In the genomic region with DNA sequence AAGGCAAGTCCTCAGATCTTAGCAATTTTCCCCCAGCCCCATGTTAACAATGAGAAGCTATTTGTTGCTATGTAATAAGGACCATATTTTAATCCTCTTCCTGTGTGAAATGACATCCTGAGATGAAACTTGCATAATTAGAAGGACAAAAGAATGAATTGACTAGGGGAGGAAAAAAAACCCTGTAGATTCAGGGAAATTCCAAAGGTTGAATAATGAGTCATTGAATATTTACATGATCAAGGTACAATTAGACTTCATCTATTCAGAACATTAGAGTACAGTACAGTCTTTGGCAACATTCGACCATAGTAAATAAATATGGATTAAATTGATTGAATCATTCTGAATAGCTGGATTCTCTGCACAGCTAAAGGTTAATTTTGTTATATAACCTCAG, we compare ENCODE assay signal across 20 cellular contexts. TPM values are rescaled to one million over a fixed set of nuclear protein-coding genes. Genes with fewer than 3 reads are reported as not detected.
DNase-seq lines count a peak whose midpoint lies in the region; ATAC-seq, FAIRE-seq and TF ChIP-seq lines count a peak whose summit lies in the region.
"Had no signal": no experiment of that assay in that cellular context is flagged by ENCODE, and none has a peak within 500 bp of the region (broad histone marks: within the 10 kb centered on the region; RNA-seq: fewer than 3 reads in every experiment).

No MANE protein-coding gene starts in this region.

- no peaks in the 10 kb centered on the region for H3K36me3 Mint-ChIP-seq in activated naive CD4-positive, alpha-beta T cell treated with anti-CD3 and anti-CD28 coated beads, Interleukin-2, amount 50 U/mL, for 72 hours
- H3K36me3 Mint-ChIP-seq: naive B cell had no signal

- H3K27ac ChIP-seq in body of pancreas (peak overlapping the region in 3 of 4 donors; percentile 17 to 46 (median 44)), HepG2 (ENCODE audit: extremely low read length, insufficient read depth, low read length) (peak overlapping the region; percentile 98), transverse colon (peak overlapping the region in 3 of 4 donors; percentile 12 to 22 (median 21))
- H3K27ac ChIP-seq: GM23248, SJSA1 had no signal

- BruUV-seq in HepG2 (replicated peaks; lab: Mats Ljungman, UMichigan): no TSS peak

- no peaks in the 10 kb centered on the region for H3K27me3 ChIP-seq in body of pancreas
- no peaks in the 10 kb centered on the region for H3K27me3 ChIP-seq in HepG2 (ENCODE audit: control insufficient read depth in 1 of 2, insufficient read depth in 2 of 2, low read length in 2 of 2)
- no peaks in the 10 kb centered on the region for H3K27me3 ChIP-seq in transverse colon
- H3K27me3 ChIP-seq: SJSA1 had no signal

- 7 to 20% methylated on average over 1 of the region's 1 CpG for WGBS in body of pancreas, 2 donors
- 3% methylated on average over 1 of the region's 1 CpG for WGBS in HepG2 (ENCODE audit: low lambda C conversion rate)
- 44 to 53% methylated on average over 1 of the region's 1 CpG for WGBS in transverse colon (ENCODE audit: low coverage in 1 of 2), 2 donors

- no peaks in the 10 kb centered on the region for H4K20me1 ChIP-seq in HepG2 (ENCODE audit: insufficient read depth, low read length)

- no peaks in the 10 kb centered on the region for H3K79me2 ChIP-seq in HepG2 (ENCODE audit: insufficient read depth, low read length)

- H2AFZ ChIP-seq in HepG2 (ENCODE audit: low read length): no peak overlapping the region
- H2AFZ ChIP-seq: GM23248 had no signal

- peak overlapping the region; percentile 26 for H3K4me2 ChIP-seq in HepG2 (ENCODE audit: low read depth, low read length)

- peak; percentile 53 for FAIRE-seq in HepG2 (lab: Jason Lieb, UNC)

- H3K9ac ChIP-seq in HepG2 (ENCODE audit: insufficient read depth, low read depth, low read length): peak overlapping the region; percentile 68
- H3K9ac ChIP-seq: GM23248 had no signal

- TF ChIP-seq CTCF in body of pancreas (IDR thresholded peaks at IDR 0.05): no peak
- no peak for TF ChIP-seq CTCF in HepG2 (CRISPR knock-in tag; IDR thresholded peaks at IDR 0.05)
- TF ChIP-seq CTCF in transverse colon (IDR thresholded peaks at IDR 0.05): no peak

- H3K36me3 ChIP-seq in body of pancreas (replicated peaks in 1 of 2; ENCODE audit: insufficient read depth in 1 of 2, low read depth in 2 of 2) (no peaks in the 10 kb centered on the region), HepG2 (replicated peaks in 1 of 2; ENCODE audit: control insufficient read depth in 1 of 2, insufficient read depth in 2 of 2, low read length in 2 of 2) (no peaks in the 10 kb centered on the region), transverse colon (no peaks in the 10 kb centered on the region)
- H3K36me3 ChIP-seq: SJSA1 had no signal

- CTCF ChIA-PET in HepG2 (lab: Yijun Ruan, JAX; ENCODE audit: low intra/inter-chr PET ratio, low total read pairs): no interaction called here

- TF ChIP-seq POLR2A in body of pancreas (IDR thresholded peaks at IDR 0.05) (no peak), HepG2 (IDR thresholded peaks at IDR 0.05; ENCODE audit: insufficient read depth in 1 of 2, low read depth in 2 of 2, low read length in 2 of 2) (no peak), transverse colon (IDR thresholded peaks at IDR 0.05) (no peak)

- POLR2A ChIA-PET in HepG2 (lab: Yijun Ruan, JAX): interaction anchor here (1.2 to 2.2 kb wide), 2 partner anchors 11 to 92 kb away, joined by 3 to 20 read pairs; no protein-coding TSS in a partner anchor

- TF ChIP-seq RAD21 in HepG2 (CRISPR knock-in tag; IDR thresholded peaks at IDR 0.05): no peak

- no peak overlapping the region for H3K4me3 ChIP-seq in body of pancreas
- no peak overlapping the region; a peak in 1 of 6 replicates for H3K4me3 ChIP-seq in HepG2 (replicated peaks in 1 of 3; ENCODE audit: insufficient read depth in 1 of 3, low read depth in 2 of 3, low read length in 3 of 3)
- no peak overlapping the region for H3K4me3 ChIP-seq in transverse colon
- H3K4me3 ChIP-seq: GM23248, SJSA1 had no signal

- intact Hi-C loops in body of pancreas (cut with DNase I) (no loop called here), HepG2 (cut with micrococcal nuclease; ENCODE audit: unreplicated experiment) (no loop called here), transverse colon (cut with DNase I; ENCODE audit: low total_unique reads) (no loop called here)

- H3K27ac Mint-ChIP-seq in activated naive CD4-positive, alpha-beta T cell treated with anti-CD3 and anti-CD28 coated beads, Interleukin-2, amount 50 U/mL, for 72 hours: no peak overlapping the region

- peak in 1 of 2 experiments; percentile 91; a peak in 2 of 4 replicates for TF ChIP-seq EP300 in HepG2 (IDR thresholded peaks at IDR 0.05; ENCODE audit: low read depth in 2 of 2, low read length in 2 of 2)
- peak; percentile 79 for TF ChIP-seq EP300 in HepG2 (CRISPR knock-in tag; IDR thresholded peaks at IDR 0.05; ENCODE audit: borderline replicate concordance)
- no peak for TF ChIP-seq EP300 in transverse colon (IDR thresholded peaks at IDR 0.05; ENCODE audit: low read depth)

- H3K9me3 ChIP-seq in body of pancreas (no peaks in the 10 kb centered on the region), HepG2 (ENCODE audit: low read length) (no peaks in the 10 kb centered on the region), transverse colon (no peaks in the 10 kb centered on the region)
- H3K9me3 ChIP-seq: SJSA1 had no signal

- ATAC-seq in activated naive CD4-positive, alpha-beta T cell treated with anti-CD3 and anti-CD28 coated beads, Interleukin-2, amount 50 U/mL, for 72 hours: peak; percentile 34 to 52
- ATAC-seq in body of pancreas (peak; percentile 7), HepG2 (peak; percentile 9; the same call in 2 of the 3 replicates), HG03469 (IDR thresholded peaks at IDR 0.05; ENCODE audit: unreplicated experiment) (no peak), GM21390 (IDR thresholded peaks at IDR 0.05; ENCODE audit: unreplicated experiment) (no peak)
- ATAC-seq: left ventricle myocardium superior had no signal

- H3K4me1 ChIP-seq in body of pancreas (peaks cover 79% of the 10 kb centered on the region), HepG2 (ENCODE audit: insufficient read depth, low read length) (peaks cover 98% of the 10 kb centered on the region), transverse colon (peaks cover 3 to 62% (median 34%) of the 10 kb centered on the region in 4 donors)
- H3K4me1 ChIP-seq: SJSA1 had no signal

- in situ Hi-C loops in HepG2 (cut with HindIII; ENCODE audit: extremely low pct_ligation_motif_present, low pct_unique_long_range_greater_than_20kb) (loop anchor here (10.0 kb wide), 1 partner anchor 91 kb away; a partner anchor contains a TSS), transverse colon (cut with MboI; ENCODE audit: low pct_ligation_motif_present in 1 of 4, low pct_unique_long_range_greater_than_20kb in 1 of 4, low sequenced_read_pairs in 3 of 4) (no loop called here)

- no peak for DNase-seq in activated naive CD4-positive, alpha-beta T cell treated with anti-CD3 and anti-CD28 coated beads, Interleukin-2, amount 50 U/mL, for 72 hours (ENCODE audit: low spot score in 2 of 2)
- DNase-seq in activated naive CD4-positive, alpha-beta T cell treated with Interleukin-2 at 50 U/mL for 16 hours: no peak
- no peak for DNase-seq in body of pancreas
- peak; percentile 94 for DNase-seq in HepG2 (ENCODE audit: low spot score)
- DNase-seq in transverse colon: no peak
- DNase-seq in activated CD8-positive, alpha-beta memory T cell treated with anti-CD3 and anti-CD28 coated beads, Interleukin-2, amount 50 U/mL, for 4 hours: no peak
- DNase-seq: ACHN; activated CD4-positive, alpha-beta T cell treated with anti-CD3 and anti-CD28 coated beads, Interleukin-2, amount 50 U/mL, for 4 hours; cerebellar nuclear complex; GM23248; left ventricle myocardium superior; naive B cell; NCI-H345; stimulated activated CD4-positive, alpha-beta T cell treated with anti-CD3 and anti-CD28 coated beads, Interleukin-15, amount 100 ng/mL, for 24 hours had no signal

- no peaks in the 10 kb centered on the region for H3K9me3 Mint-ChIP-seq in activated naive CD4-positive, alpha-beta T cell treated with anti-CD3 and anti-CD28 coated beads, Interleukin-2, amount 50 U/mL, for 72 hours
- H3K9me3 Mint-ChIP-seq: naive B cell had no signal

RNA-seq across cellular contexts. Expression of a gene that starts 9.4 kb away (rescaled TPM):
- not detected for total RNA-seq in activated naive CD4-positive, alpha-beta T cell treated with anti-CD3 and anti-CD28 coated beads, Interleukin-2, amount 50 U/mL, for 72 hours
- under 1 TPM; 0.66 to 0.78 TPM for total RNA-seq in body of pancreas
- 0.31 and 0.44 TPM in 2 replicates for total RNA-seq in HepG2 (2016; rRNA removed; fragmentation: Illumina TruSeq; extraction: Trizol)
- not detected in 2 replicates for total RNA-seq in HepG2 (2016; cell fraction: cytosol; rRNA removed; fragmentation: Illumina TruSeq; extraction: Trizol; ENCODE audit: low read depth)
- total RNA-seq in HepG2 (2016; cell fraction: insoluble cytoplasmic fraction; rRNA removed; fragmentation: Illumina TruSeq; extraction: Trizol): 0.24 and 0.28 TPM in 2 replicates
- 0.15 and 0.28 TPM in 2 replicates for total RNA-seq in HepG2 (2016; cell fraction: membrane; rRNA removed; fragmentation: Illumina TruSeq; extraction: Trizol)
- 0.31 and 0.34 TPM in 2 replicates for total RNA-seq in HepG2 (2016; cell fraction: nucleus; rRNA removed; fragmentation: Illumina TruSeq; extraction: Trizol)
- 0.34 and 0.53 TPM in 2 replicates for polyA plus RNA-seq in HepG2 (2011; rRNA removed)
- 0.19 and 0.23 TPM in 2 replicates for polyA plus RNA-seq in HepG2 (2011; cell fraction: cytosol; rRNA removed)
- polyA plus RNA-seq in HepG2 (2011; cell fraction: nucleus; rRNA removed): 0.16 and 0.21 TPM in 2 replicates
- polyA plus RNA-seq in HepG2 (2012): 0.15 and 0.30 TPM in 2 replicates
- 0.08 and 0.12 TPM in 2 replicates for polyA plus RNA-seq in HepG2 (2016; cell fraction: cytosol; fragmentation: Illumina TruSeq; extraction: Trizol; ENCODE audit: low read depth)
- 0.50 and 0.66 TPM in 2 replicates for polyA plus RNA-seq in HepG2 (2016; cell fraction: insoluble cytoplasmic fraction; fragmentation: Illumina TruSeq; extraction: Trizol; ENCODE audit: low read depth)
- 0.13 and 0.16 TPM in 2 replicates for polyA plus RNA-seq in HepG2 (2016; cell fraction: membrane; fragmentation: Illumina TruSeq; extraction: Trizol; ENCODE audit: low read depth)
- polyA plus RNA-seq in HepG2 (2016; cell fraction: nucleus; fragmentation: Illumina TruSeq; extraction: Trizol; ENCODE audit: insufficient read depth, low read depth): 0.40 and 0.91 TPM in 2 replicates
- 0.22 TPM in 1 of 2 replicates, not detected in the other for polyA minus RNA-seq in HepG2 (2011; rRNA and poly(A)+ RNA removed; ENCODE audit: low replicate concordance)
- 0.69 TPM in 1 of 2 replicates, not detected in the other for polyA minus RNA-seq in HepG2 (2011; cell fraction: cytosol; rRNA and poly(A)+ RNA removed)
- polyA minus RNA-seq in HepG2 (2011; cell fraction: nucleus; rRNA and poly(A)+ RNA removed): 0.39 and 0.62 TPM in 2 replicates
- 100 to 1,000 TPM in 3 of 4 donors, not detected in 1; 151 to 247 (median 182) TPM for total RNA-seq in transverse colon
- total RNA-seq: Daoy, fibroblast of villous mesenchyme, GM23248, pulmonary artery endothelial cell, SJSA1 had no signal
- polyA plus RNA-seq: GM23248 had no signal

Comparison
In these comparisons a context has a peak if more than half of its experiments do, and no peak if none do; other contexts are left out.
1. ATAC-seq: peak in activated naive CD4-positive, alpha-beta T cell treated with anti-CD3 and anti-CD28 coated beads, Interleukin-2, amount 50 U/mL, for 72 hours (2 of 2), body of pancreas (single experiment) and HepG2 (single experiment); none in HG03469 (single experiment) and GM21390 (single experiment).
2. H3K27ac ChIP-seq: peak in every context shown above with its lines; median percentile 98 in HepG2; 44 in body of pancreas; 21 in transverse colon.